8 cellular contexts compared by ENCODE assay signal in genomic region chr19:55418185-55418584, GRCh38. TPM values are rescaled to one million over a fixed set of nuclear protein-coding genes. Genes with fewer than 3 reads are reported as not detected.
A peak's percentile ranks its signal among the peaks of the same experiment; 100 is the strongest.
DNase-seq lines count a peak whose midpoint lies in the region; ATAC-seq and TF ChIP-seq lines count a peak whose summit lies in the region.

No MANE protein-coding gene starts in this region.

- H3K27me3 ChIP-seq in DND-41 (ENCODE audit: insufficient read depth, low read length, poor library complexity) (no peaks in the 10 kb centered on the region), RWPE2 (ENCODE audit: insufficient read depth, poor library complexity, severe bottlenecking) (no peaks in the 10 kb centered on the region), adipocyte (replicated peaks; ENCODE audit: control insufficient read depth, insufficient read depth, low read length) (peaks cover 13% of the 10 kb centered on the region), cardiac muscle cell (peaks cover 6% of the 10 kb centered on the region), psoas muscle (ENCODE audit: insufficient read depth in 3 of 3, low read length in 2 of 3) (peaks cover 0 to 16% (median 3%) of the 10 kb centered on the region in 3 donors)

- in situ Hi-C loops in KBM-7 (cut with MboI; ENCODE audit: low pct_unique_long_range_greater_than_20kb, low sequenced_read_pairs) = no loop called here

- no peaks in the 10 kb centered on the region for H3K36me3 ChIP-seq in DND-41 (ENCODE audit: insufficient read depth, low read length)
- H3K36me3 ChIP-seq in RWPE2 (ENCODE audit: low read depth) = no peaks in the 10 kb centered on the region
- H3K36me3 ChIP-seq in adipocyte (ENCODE audit: control insufficient read depth, insufficient read depth, low read length, severe bottlenecking) = no peaks in the 10 kb centered on the region
- no peaks in the 10 kb centered on the region for H3K36me3 ChIP-seq in cardiac muscle cell
- H3K36me3 ChIP-seq in psoas muscle (ENCODE audit: insufficient read depth in 1 of 2, low read depth in 1 of 2) = no peaks in the 10 kb centered on the region

- DNase-seq in DND-41 (peak; percentile 69), KBM-7 (peak; percentile 78), RWPE2 (ENCODE audit: low spot score) (no peak), adipocyte (ENCODE audit: low read depth) (peak; percentile 92), cardiac muscle cell (ENCODE audit: low read depth in 1 of 2, low spot score in 1 of 2) (peak; percentile 85 to 88), psoas muscle (no peak)

- H3K27ac ChIP-seq in DND-41 (ENCODE audit: low read length) (no peak overlapping the region), RWPE2 (ENCODE audit: poor library complexity, severe bottlenecking) (no peak overlapping the region), cardiac muscle cell (no peak overlapping the region), psoas muscle (no peak overlapping the region)

- ATAC-seq in DND-41 (ENCODE audit: insufficient read depth, low read depth) (peak; percentile 50), RWPE2 (ENCODE audit: low read depth) (peak; percentile 89), psoas muscle (peak; percentile 58 to 80 (median 64)), HG03520 (IDR thresholded peaks at IDR 0.05; ENCODE audit: unreplicated experiment) (no peak), GM18870 (IDR thresholded peaks at IDR 0.05; ENCODE audit: unreplicated experiment) (no peak)

- intact Hi-C loops in psoas muscle (cut with DNase I) = loop anchor here in 1 of 2 donors (5.0 kb wide), 1 partner anchor 116 kb away; no protein-coding TSS in a partner anchor

- H3K4me3 ChIP-seq in DND-41 (ENCODE audit: low read depth in 1 of 2, low read length in 2 of 2) (no peak overlapping the region), RWPE2 (ENCODE audit: severe bottlenecking) (no peak overlapping the region), adipocyte (ENCODE audit: low read length) (no peak overlapping the region), cardiac muscle cell (no peak overlapping the region), psoas muscle (no peak overlapping the region)

- TF ChIP-seq CTCF in DND-41 (IDR thresholded peaks at IDR 0.05; ENCODE audit: borderline replicate concordance, extremely low read depth, low read length, poor library complexity, severe bottlenecking) (peak; percentile 76), RWPE2 (IDR thresholded peaks at IDR 0.05; ENCODE audit: poor library complexity, severe bottlenecking) (peak; percentile 80), cardiac muscle cell (IDR thresholded peaks at IDR 0.05; ENCODE audit: low read depth, low read length) (peak; percentile 73), psoas muscle (IDR thresholded peaks at IDR 0.05) (peak; percentile 56)

- no peaks in the 10 kb centered on the region for H4K20me1 ChIP-seq in DND-41 (ENCODE audit: insufficient read depth, low read length)

- no peak overlapping the region; the same call in 1 of the 2 replicates for H2AFZ ChIP-seq in DND-41 (ENCODE audit: low read depth, low read length)

- 10 to 18% (median 12%) methylated on average over 7 of the region's 7 CpGs for WGBS in psoas muscle, 3 donors

- no peak overlapping the region for H3K9ac ChIP-seq in DND-41 (ENCODE audit: low read depth, low read length)
- H3K9ac ChIP-seq in adipocyte (ENCODE audit: low read length) = no peak overlapping the region

- peaks cover 29% of the 10 kb centered on the region for H3K4me1 ChIP-seq in DND-41 (ENCODE audit: insufficient read depth, low read length)
- H3K4me1 ChIP-seq in RWPE2 (ENCODE audit: insufficient read depth, poor library complexity, severe bottlenecking) = no peaks in the 10 kb centered on the region
- H3K4me1 ChIP-seq in adipocyte (ENCODE audit: control insufficient read depth, insufficient read depth, low read length) = no peaks in the 10 kb centered on the region
- H3K4me1 ChIP-seq in cardiac muscle cell (ENCODE audit: low read depth) = no peaks in the 10 kb centered on the region
- no peaks in the 10 kb centered on the region for H3K4me1 ChIP-seq in psoas muscle

- no peaks in the 10 kb centered on the region for H3K79me2 ChIP-seq in DND-41 (ENCODE audit: insufficient read depth, low read length)

- H3K4me2 ChIP-seq in DND-41 (ENCODE audit: insufficient read depth, low read length) = no peak overlapping the region

- H3K9me3 ChIP-seq in DND-41 (ENCODE audit: insufficient read depth, low read length, severe bottlenecking) (no peaks in the 10 kb centered on the region), RWPE2 (ENCODE audit: severe bottlenecking) (no peaks in the 10 kb centered on the region), adipocyte (ENCODE audit: control insufficient read depth, low read length) (no peaks in the 10 kb centered on the region), cardiac muscle cell (ENCODE audit: low read depth) (no peaks in the 10 kb centered on the region), psoas muscle (no peaks in the 10 kb centered on the region)

RNA-seq across cellular contexts. Expression of gene UBE2S, which starts 10.6 kb away (rescaled TPM):
- 54.2 and 244 TPM in 2 replicates for total RNA-seq in cardiac muscle cell
- polyA plus RNA-seq in cardiac muscle cell = 164 and 471 TPM in 2 replicates
- total RNA-seq in psoas muscle = 10 to 100 TPM; 15.4 to 26.7 (median 21.2) TPM
- 10 to 100 TPM in 2 of 3 donors, 1 to 10 TPM in 1; 5.6 to 22.8 (median 16.6) TPM for polyA plus RNA-seq in psoas muscle

RNA-seq across cellular contexts. Expression of gene SHISA7, which starts 24.9 kb away (rescaled TPM):
- total RNA-seq in cardiac muscle cell (not detected in 2 replicates), psoas muscle (not detected)
- polyA plus RNA-seq in cardiac muscle cell (not detected in 2 replicates), psoas muscle (under 1 TPM in 1 of 3 donors, not detected in 2; 0.01 TPM)

RNA-seq across cellular contexts. Expression of gene RPL28, which starts 32.5 kb away (rescaled TPM):
- total RNA-seq in cardiac muscle cell = 757 and 1,325 TPM in 2 replicates
- 273 and 320 TPM in 2 replicates for polyA plus RNA-seq in cardiac muscle cell
- total RNA-seq in psoas muscle = 100 to 1,000 TPM; 548 to 810 (median 665) TPM
- polyA plus RNA-seq in psoas muscle = 1,000 to 10,000 TPM in 1 of 3 donors, 100 to 1,000 TPM in 2; 547 to 1,362 (median 786) TPM

RNA-seq across cellular contexts. Expression of gene TMEM238, which starts 34.1 kb away (rescaled TPM):
- 0.27 and 0.35 TPM in 2 replicates for total RNA-seq in cardiac muscle cell
- 1.7 and 4.0 TPM in 2 replicates for polyA plus RNA-seq in cardiac muscle cell
- 1 to 10 TPM in 2 of 4 donors, under 1 TPM in 2; 0.28 to 2.9 (median 0.91) TPM for total RNA-seq in psoas muscle
- polyA plus RNA-seq in psoas muscle = under 1 TPM in 2 of 3 donors, not detected in 1; 0.10 to 0.17 TPM

RNA-seq across cellular contexts. Expression of gene TMEM190, which starts 41.6 kb away (rescaled TPM):
- total RNA-seq in cardiac muscle cell (not detected in 2 replicates), psoas muscle (not detected)
- polyA plus RNA-seq in cardiac muscle cell (0.85 and 1.3 TPM in 2 replicates), psoas muscle (not detected)

Comparison
In these comparisons a context has a peak if more than half of its experiments do, and no peak if none do; other contexts are left out.
1. ATAC-seq: peak in DND-41 (single experiment), RWPE2 (single experiment) and psoas muscle (4 of 4); none in HG03520 (single experiment) and GM18870 (single experiment).
2. DNase-seq: peak in DND-41 (single experiment), KBM-7 (single experiment), adipocyte (single experiment) and cardiac muscle cell (2 of 2); none in RWPE2 (single experiment) and psoas muscle (0 of 2).
3. Peak in every context shown above with its lines, with median percentiles within 50 percentile points of each other: CTCF ChIP-seq.